Comparison of ENCODE assay signal across 8 cellular contexts in the genomic region with DNA sequence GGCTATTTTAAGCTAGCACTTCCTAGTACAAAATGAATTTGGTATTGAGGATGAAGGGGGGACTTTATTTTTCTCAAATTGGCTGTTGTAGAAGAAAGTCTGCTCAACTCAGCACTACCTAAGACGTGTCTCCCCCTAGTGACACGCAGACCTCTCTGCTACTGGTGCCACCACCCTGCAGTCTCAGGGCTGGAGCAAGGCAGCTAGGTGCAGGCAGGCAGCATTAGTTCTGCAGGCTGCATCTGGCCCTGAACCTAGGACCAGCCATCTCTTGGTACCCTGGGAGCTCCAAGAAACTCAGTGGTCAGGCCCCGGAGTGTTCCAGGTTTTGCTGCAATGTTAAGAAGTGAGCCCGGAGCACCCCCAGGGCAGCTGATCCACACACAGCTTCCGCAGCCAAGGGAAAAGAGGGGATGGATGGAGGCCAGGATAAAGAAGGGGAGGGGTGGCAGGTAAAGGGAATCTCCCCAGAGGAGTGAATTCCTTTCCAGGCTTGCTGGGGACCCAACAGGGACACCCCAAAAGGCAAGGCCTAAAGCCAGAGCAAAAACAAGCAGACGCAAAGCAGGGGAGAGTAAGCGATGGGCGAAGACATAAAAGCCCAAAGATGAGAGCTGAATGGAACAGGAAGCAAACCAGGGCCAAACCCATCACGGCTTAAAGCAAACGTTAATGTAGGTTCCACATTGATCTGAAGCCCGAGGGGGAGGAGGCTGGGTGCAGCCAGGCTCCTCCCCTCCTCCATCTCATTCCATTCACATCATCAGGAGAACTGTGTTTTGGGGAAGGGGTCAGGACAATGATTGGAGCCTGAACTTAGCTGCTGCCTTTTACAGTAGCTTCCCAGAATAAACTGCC.
A peak's percentile ranks its signal among the peaks of the same experiment; 100 is the strongest.
DNase-seq lines count a peak whose midpoint lies in the region; ATAC-seq and TF ChIP-seq lines count a peak whose summit lies in the region.

No MANE protein-coding gene starts in this region.

- H2BK120ac ChIP-seq in mesendoderm (ENCODE audit: low read depth, low read length) = no peak overlapping the region

- no peak overlapping the region for H3K9ac ChIP-seq in mesendoderm (ENCODE audit: low read length)

- no peak overlapping the region for H2AK5ac ChIP-seq in mesendoderm (ENCODE audit: low read length)

- H3K79me2 ChIP-seq in mesendoderm (ENCODE audit: control insufficient read depth, insufficient read depth, low read length) = no peaks in the 10 kb centered on the region

- H3K36me3 ChIP-seq in mesendoderm (ENCODE audit: control insufficient read depth, insufficient read depth, low read length) = no peaks in the 10 kb centered on the region

- H3K27me3 ChIP-seq in AG04450 (ENCODE audit: control insufficient read depth, insufficient read depth, low read length) (no peaks in the 10 kb centered on the region), mesendoderm (ENCODE audit: insufficient read depth, low read length, poor library complexity) (no peaks in the 10 kb centered on the region)

- CTCF ChIA-PET in AG04450 (lab: Charles Lee) = interaction anchor here (1.0 to 12.5 kb wide), 5 partner anchors 10 to 345 kb away, joined by 3 to 120 read pairs (median 5); no protein-coding TSS in a partner anchor

- POLR2A ChIA-PET in AG04450 (lab: Yijun Ruan, JAX) = interaction anchor here (0.6 kb wide), 1 partner anchor 77 kb away, joined by 3 read pairs; no protein-coding TSS in a partner anchor

- no peak overlapping the region for H2BK15ac ChIP-seq in mesendoderm (replicated peaks; ENCODE audit: low read depth)

- H3K23ac ChIP-seq in mesendoderm (ENCODE audit: low read length) = no peak overlapping the region

- no peaks in the 10 kb centered on the region for H3K9me3 Mint-ChIP-seq in chondrocyte (ENCODE audit: low read depth)

- no peak for DNase-seq in AG04450 (ENCODE audit: low read depth, low spot score)
- DNase-seq in NAMALWA (ENCODE audit: low spot score) = peak; percentile 62
- DNase-seq in chondrocyte (ENCODE audit: low spot score) = no peak
- DNase-seq in mesendoderm = peak; percentile 67
- no peak for DNase-seq in NCI-H1417 treated with DMSO at 0.1 percent for 48 hours (lab: John Stamatoyannopoulos, UW)

- H3K27ac Mint-ChIP-seq in chondrocyte (ENCODE audit: unreplicated experiment) = peak overlapping the region; percentile 96

- no peaks in the 10 kb centered on the region for H3K9me3 ChIP-seq in AG04450 (ENCODE audit: control insufficient read depth, insufficient read depth, low read length)

- WGBS in mesendoderm (ENCODE audit: extremely low coverage, insufficient coverage, low lambda C conversion rate) = no CpG with 5 or more reads among the region's 11 CpGs

- no peaks in the 10 kb centered on the region for H3K27me3 Mint-ChIP-seq in chondrocyte (ENCODE audit: low read depth)

- H3K4me3 ChIP-seq in AG04450 (ENCODE audit: low read depth, low read length) (no peak overlapping the region), mesendoderm (ENCODE audit: low read length) (no peak overlapping the region)

- H3K18ac ChIP-seq in mesendoderm (ENCODE audit: low read length) = no peak overlapping the region

- H4K5ac ChIP-seq in mesendoderm (ENCODE audit: low read length) = no peak overlapping the region

- no peak overlapping the region for H3K56ac ChIP-seq in mesendoderm (ENCODE audit: low read length)

- no peak overlapping the region for H3K4ac ChIP-seq in mesendoderm (ENCODE audit: low read depth, low read length)

- ATAC-seq in HG03025 (IDR thresholded peaks at IDR 0.05; ENCODE audit: low FRiP score, unreplicated experiment) (no peak), GM19023 (IDR thresholded peaks at IDR 0.05; ENCODE audit: unreplicated experiment) (no peak)

- peaks cover 92% of the 10 kb centered on the region for H3K4me1 Mint-ChIP-seq in chondrocyte (ENCODE audit: low read depth)

- no peaks in the 10 kb centered on the region for H3K4me1 ChIP-seq in mesendoderm (ENCODE audit: control insufficient read depth, low read depth, low read length)

- H2BK5ac ChIP-seq in mesendoderm (ENCODE audit: low read length) = no peak overlapping the region

- H3K79me1 ChIP-seq in mesendoderm (ENCODE audit: low read length) = no peaks in the 10 kb centered on the region

- H3K4me3 Mint-ChIP-seq in chondrocyte (ENCODE audit: unreplicated experiment) = peak overlapping the region; percentile 41

- H3K36me3 Mint-ChIP-seq in chondrocyte (ENCODE audit: low read depth) = peaks cover 6% of the 10 kb centered on the region

- no peak overlapping the region for H4K8ac ChIP-seq in mesendoderm (ENCODE audit: low read depth, low read length)

- no peak overlapping the region for H3K4me2 ChIP-seq in mesendoderm (ENCODE audit: low read length)

- H3K27ac ChIP-seq in AG04450 (ENCODE audit: low read depth, low read length) (no peak overlapping the region), mesendoderm (ENCODE audit: low read depth, low read length) (no peak overlapping the region)

- TF ChIP-seq CTCF in AG04450 (IDR thresholded peaks at IDR 0.05; ENCODE audit: low read depth, low read length) = peak; percentile 44
- peak; percentile 73 for TF ChIP-seq CTCF in GM12873 (IDR thresholded peaks at IDR 0.05; ENCODE audit: insufficient read depth, low read depth, low read length, missing control alignments)
- peak; percentile 78 for TF ChIP-seq CTCF in chondrocyte (IDR thresholded peaks at IDR 0.05)

Comparison
In these comparisons a context has a peak if more than half of its experiments do, and no peak if none do; other contexts are left out.
1. DNase-seq: peak in NAMALWA (single experiment) and mesendoderm (single experiment); none in AG04450 (single experiment), chondrocyte (single experiment) and NCI-H1417 treated with DMSO at 0.1 percent for 48 hours (single experiment).
2. Peak in every context shown above with its lines, with median percentiles within 50 percentile points of each other: CTCF ChIP-seq.